In genomic region chr9:95901506-95901905, GRCh38 we compare ENCODE assay signal across 23 cellular contexts. TPM values are rescaled to one million over a fixed set of nuclear protein-coding genes. Genes with fewer than 3 reads are reported as not detected.
A peak's percentile ranks its signal among the peaks of the same experiment; 100 is the strongest.
DNase-seq lines count a peak whose midpoint lies in the region; ATAC-seq, FAIRE-seq and TF ChIP-seq lines count a peak whose summit lies in the region.
"Had no signal": no experiment of that assay in that cellular context is flagged by ENCODE, and none has a peak within 500 bp of the region (broad histone marks: within the 10 kb centered on the region; RNA-seq: fewer than 3 reads in every experiment).

No MANE protein-coding gene starts in this region.

- FAIRE-seq in small intestine (lab: Jason Lieb, UNC), result no peak
- FAIRE-seq: endothelial cell of umbilical vein, GM12878 had no signal

- peak; percentile 15 for DNase-seq in NCI-H1105 treated with DMSO at 0.1 percent for 48 hours (lab: John Stamatoyannopoulos, UW)
- no peak for DNase-seq in NCI-H1105 (lab: John Stamatoyannopoulos, UW)
- DNase-seq in RWPE2 (ENCODE audit: low spot score), result no peak
- DNase-seq in epithelial cell of prostate (ENCODE audit: low read depth, low spot score), result peak; percentile 29
- DNase-seq in small intestine, result peak; percentile 55
- no peak for DNase-seq in stimulated activated CD4-positive, alpha-beta T cell treated with anti-CD3 and anti-CD28 coated beads, Interleukin-4, amount 100 ng/mL, for 1 hour
- no peak for DNase-seq in HUDEP-2 (lab: John Stamatoyannopoulos, UW; ENCODE audit: unreplicated experiment in 76 of 76)
- no peak for DNase-seq in left cardiac atrium
- DNase-seq: 8988T; activated CD4-positive, alpha-beta memory T cell treated with anti-CD3 and anti-CD28 coated beads, Interleukin-2, amount 10 ng/mL, durations not matched to agents 7 days and 5 days; activated CD4-positive, CD25-positive, alpha-beta regulatory T cell; CD8-positive, alpha-beta memory T cell; KBM-7; NCI-H510A; SK-N-SH; spleen; stimulated activated CD4-positive, alpha-beta T cell treated with anti-CD3 and anti-CD28 coated beads, Interleukin-4, amount 100 ng/mL, for 4 hours; stimulated activated naive CD8-positive, alpha-beta T cell treated with anti-CD3 and anti-CD28 coated beads, Interleukin-15, Interleukin-2, amounts not matched to agents 100 U/mL and 50 U/mL, for 24 hours had no signal

- peaks cover 14% of the 10 kb centered on the region for H3K4me1 ChIP-seq in RWPE2 (ENCODE audit: insufficient read depth, poor library complexity, severe bottlenecking)
- peaks cover 0 to 1% of the 10 kb centered on the region in 2 donors for H3K4me1 ChIP-seq in small intestine (ENCODE audit: control insufficient read depth in 2 of 2, insufficient read depth in 1 of 2, low read depth in 1 of 2, low read length in 1 of 2)

- peaks cover 16% of the 10 kb centered on the region for H3K36me3 ChIP-seq in RWPE2 (ENCODE audit: low read depth)
- H3K36me3 ChIP-seq in small intestine (ENCODE audit: control insufficient read depth in 2 of 2, insufficient read depth in 2 of 2, low read length in 2 of 2), result no peaks in the 10 kb centered on the region
- H3K36me3 ChIP-seq: adrenal gland had no signal

- H3K4me3 ChIP-seq in RWPE2 (ENCODE audit: severe bottlenecking) (no peak overlapping the region), small intestine (ENCODE audit: low read depth in 1 of 2, low read length in 2 of 2) (no peak overlapping the region)
- H3K4me3 ChIP-seq: adrenal gland, GM12878, hepatocyte, lung, spleen had no signal

- ATAC-seq in RWPE2 (ENCODE audit: low read depth), result peak; percentile 82
- no peak for ATAC-seq in left cardiac atrium
- ATAC-seq: GM12878; stimulated activated naive CD8-positive, alpha-beta T cell treated with anti-CD3 and anti-CD28 coated beads, Interleukin-15, Interleukin-2, amounts not matched to agents 100 U/mL and 50 U/mL, for 24 hours had no signal

- intact Hi-C loops in left cardiac atrium (cut with DNase I), result no loop called here

- H3K9me3 ChIP-seq in RWPE2 (ENCODE audit: severe bottlenecking), result no peaks in the 10 kb centered on the region
- H3K9me3 ChIP-seq in small intestine (ENCODE audit: control insufficient read depth, low read depth), result no peaks in the 10 kb centered on the region
- H3K9me3 ChIP-seq: adrenal gland, SK-N-SH, spleen had no signal

- no peak for TF ChIP-seq CTCF in RWPE2 (IDR thresholded peaks at IDR 0.05; ENCODE audit: poor library complexity, severe bottlenecking)

- 14 to 58% (median 26%) methylated on average over 3 of the region's 3 CpGs for WGBS in small intestine, 3 donors

- H3K27me3 ChIP-seq in RWPE2 (ENCODE audit: insufficient read depth, poor library complexity, severe bottlenecking) (no peaks in the 10 kb centered on the region), small intestine (ENCODE audit: control insufficient read depth in 2 of 2, insufficient read depth in 2 of 2, low read length in 2 of 2) (no peaks in the 10 kb centered on the region)
- H3K27me3 ChIP-seq: adrenal gland, hepatocyte, spleen had no signal

- H3K27ac ChIP-seq in RWPE2 (ENCODE audit: poor library complexity, severe bottlenecking) (no peak overlapping the region), epithelial cell of prostate (no peak overlapping the region), small intestine (ENCODE audit: low read depth in 1 of 2, low read length in 1 of 2) (no peak overlapping the region)
- H3K27ac ChIP-seq: adrenal gland, hepatocyte, spleen had no signal

RNA-seq across cellular contexts. Expression of gene ERCC6L2, which starts 26.0 kb away (rescaled TPM):
- polyA plus RNA-seq in small intestine, result 10 to 100 TPM in 1 of 3 donors, 1 to 10 TPM in 2; 4.9 to 10.1 (median 8.5) TPM
- 10 to 100 TPM; 22.9 to 37.3 TPM for total RNA-seq in left cardiac atrium

Comparison
In these comparisons a context has a peak if more than half of its experiments do, and no peak if none do; other contexts are left out.
1. DNase-seq: peak in NCI-H1105 treated with DMSO at 0.1 percent for 48 hours (single experiment), epithelial cell of prostate (single experiment) and small intestine (single experiment); none in NCI-H1105 (single experiment), RWPE2 (single experiment), stimulated activated CD4-positive, alpha-beta T cell treated with anti-CD3 and anti-CD28 coated beads, Interleukin-4, amount 100 ng/mL, for 1 hour (single experiment), HUDEP-2 (0 of 76) and left cardiac atrium (single experiment).